In genomic region chr6:127118505-127119360, GRCh38 we compare ENCODE assay signal across 1 cellular context.
TF ChIP-seq lines count a peak whose summit lies in the region.

TSS of gene RSPO3 (plus strand) at chr6:127118671. CDS start at chr6:127119193, 522 bp downstream.

TF ChIP-seq in HEK293, 187 proteins besides CTCF, POLR2A, EP300 and RAD21 (continued from another document):
- TF ChIP-seq PRDM4 (tag by site-specific recombination; IDR thresholded peaks at IDR 0.05) (no peak), ZBTB8A (tag by site-specific recombination; IDR thresholded peaks at IDR 0.05) (0 out of 2 replicates have a peak, but pooled peaks have one; percentile 10), ZFP3 (tag by site-specific recombination; IDR thresholded peaks at IDR 0.05; ENCODE audit: low read depth) (no peak), ZSCAN23 (tag by site-specific recombination; IDR thresholded peaks at IDR 0.05) (no peak)
TF ChIP-seq in HEK293: peak in this region for 9.
